In genomic region chr1:39666772-39667171, GRCh38 we compare ENCODE assay signal across 16 cellular contexts. TPM values are rescaled to one million over a fixed set of nuclear protein-coding genes. Genes with fewer than 3 reads are reported as not detected.
A peak's percentile ranks its signal among the peaks of the same experiment; 100 is the strongest.
DNase-seq lines count a peak whose midpoint lies in the region; ATAC-seq and TF ChIP-seq lines count a peak whose summit lies in the region.
"Had no signal": no experiment of that assay in that cellular context is flagged by ENCODE, and none has a peak within 500 bp of the region (broad histone marks: within the 10 kb centered on the region; RNA-seq: fewer than 3 reads in every experiment).

No MANE protein-coding gene starts in this region.

- TF ChIP-seq CTCF in natural killer cell (IDR thresholded peaks at IDR 0.05) = no peak
- TF ChIP-seq CTCF in coronary artery (IDR thresholded peaks at IDR 0.05) = no peak

- H3K27ac ChIP-seq in coronary artery = no peak overlapping the region
- H3K27ac ChIP-seq: sigmoid colon, thoracic aorta had no signal

- H3K4me1 Mint-ChIP-seq in natural killer cell treated with Interleukin-12 subunit alpha and Interleukin-12 subunit beta and Interleukin-15 and Interleukin-18, amount 100 ng/mL, for 72 hours (ENCODE audit: low read depth in 2 of 2) = peaks cover 17 to 24% of the 10 kb centered on the region in 2 donors
- no peaks in the 10 kb centered on the region for H3K4me1 Mint-ChIP-seq in natural killer cell
- H3K4me1 Mint-ChIP-seq in stimulated activated naive B cell treated with anti-CD40 and anti-IgM and Interleukin-4, amounts not matched to agents 10 μg/mL and 1 μg/mL and 100 μg/mL, for 72 hours = peaks cover 22 to 63% of the 10 kb centered on the region in 2 donors

- DNase-seq in natural killer cell treated with Interleukin-12 subunit alpha and Interleukin-12 subunit beta and Interleukin-15 and Interleukin-18, amount 100 ng/mL, for 72 hours (ENCODE audit: low spot score) = peak; percentile 70
- DNase-seq in natural killer cell = no peak
- peak; percentile 76 for DNase-seq in stimulated activated naive B cell treated with anti-CD40 and anti-IgM and Interleukin-4, amounts not matched to agents 10 μg/mL and 1 μg/mL and 100 μg/mL, for 72 hours
- no peak for DNase-seq in NCI-H1417 (lab: John Stamatoyannopoulos, UW)
- DNase-seq in NOMO-1 treated with dmso at 0.1 percent for 144 hours (lab: John Stamatoyannopoulos, UW; ENCODE audit: unreplicated experiment) = no peak
- DNase-seq in coronary artery (ENCODE audit: low spot score) = no peak
- DNase-seq: amniotic stem cell, NCI-H1436, sigmoid colon had no signal

- H3K4me3 ChIP-seq in coronary artery = no peak overlapping the region
- H3K4me3 ChIP-seq: sigmoid colon, thoracic aorta had no signal

- intact Hi-C loops in natural killer cell (cut with micrococcal nuclease) = no loop called here

- peak; percentile 88 to 91 for ATAC-seq in natural killer cell treated with Interleukin-12 subunit alpha and Interleukin-12 subunit beta and Interleukin-15 and Interleukin-18, amount 100 ng/mL, for 72 hours
- ATAC-seq in natural killer cell (no peak), GM21825 (IDR thresholded peaks at IDR 0.05; ENCODE audit: unreplicated experiment) (peak; percentile 83), HG03460 (IDR thresholded peaks at IDR 0.05; ENCODE audit: unreplicated experiment) (peak; percentile 85)
- ATAC-seq in stimulated activated naive B cell treated with anti-CD40 and anti-IgM and Interleukin-4, amounts not matched to agents 10 μg/mL and 1 μg/mL and 100 μg/mL, for 72 hours (replicated peaks) = peak; percentile 92 to 94
- ATAC-seq: left lobe of liver had no signal

- H3K27me3 Mint-ChIP-seq in natural killer cell treated with Interleukin-12 subunit alpha and Interleukin-12 subunit beta and Interleukin-15 and Interleukin-18, amount 100 ng/mL, for 72 hours = peaks cover 9 to 21% of the 10 kb centered on the region in 2 donors
- H3K27me3 Mint-ChIP-seq in natural killer cell (ENCODE audit: low read depth in 2 of 2) = peaks cover 28 to 36% of the 10 kb centered on the region in 2 donors
- peaks cover 25 to 29% of the 10 kb centered on the region in 2 donors for H3K27me3 Mint-ChIP-seq in stimulated activated naive B cell treated with anti-CD40 and anti-IgM and Interleukin-4, amounts not matched to agents 10 μg/mL and 1 μg/mL and 100 μg/mL, for 72 hours

- no peaks in the 10 kb centered on the region for H3K36me3 Mint-ChIP-seq in natural killer cell treated with Interleukin-12 subunit alpha and Interleukin-12 subunit beta and Interleukin-15 and Interleukin-18, amount 100 ng/mL, for 72 hours
- H3K36me3 Mint-ChIP-seq in natural killer cell = no peaks in the 10 kb centered on the region
- H3K36me3 Mint-ChIP-seq in stimulated activated naive B cell treated with anti-CD40 and anti-IgM and Interleukin-4, amounts not matched to agents 10 μg/mL and 1 μg/mL and 100 μg/mL, for 72 hours = no peaks in the 10 kb centered on the region

- H3K4me3 Mint-ChIP-seq in natural killer cell treated with Interleukin-12 subunit alpha and Interleukin-12 subunit beta and Interleukin-15 and Interleukin-18, amount 100 ng/mL, for 72 hours = peak overlapping the region; percentile 40
- no peak overlapping the region for H3K4me3 Mint-ChIP-seq in natural killer cell
- peak overlapping the region; percentile 1 to 3 for H3K4me3 Mint-ChIP-seq in stimulated activated naive B cell treated with anti-CD40 and anti-IgM and Interleukin-4, amounts not matched to agents 10 μg/mL and 1 μg/mL and 100 μg/mL, for 72 hours

- H3K27ac Mint-ChIP-seq in natural killer cell treated with Interleukin-12 subunit alpha and Interleukin-12 subunit beta and Interleukin-15 and Interleukin-18, amount 100 ng/mL, for 72 hours = peak overlapping the region; percentile 65 to 81
- H3K27ac Mint-ChIP-seq in natural killer cell = no peak overlapping the region
- peak overlapping the region; percentile 79 for H3K27ac Mint-ChIP-seq in stimulated activated naive B cell treated with anti-CD40 and anti-IgM and Interleukin-4, amounts not matched to agents 10 μg/mL and 1 μg/mL and 100 μg/mL, for 72 hours

- no peaks in the 10 kb centered on the region for H3K9me3 Mint-ChIP-seq in natural killer cell treated with Interleukin-12 subunit alpha and Interleukin-12 subunit beta and Interleukin-15 and Interleukin-18, amount 100 ng/mL, for 72 hours
- no peaks in the 10 kb centered on the region for H3K9me3 Mint-ChIP-seq in natural killer cell
- no peaks in the 10 kb centered on the region for H3K9me3 Mint-ChIP-seq in stimulated activated naive B cell treated with anti-CD40 and anti-IgM and Interleukin-4, amounts not matched to agents 10 μg/mL and 1 μg/mL and 100 μg/mL, for 72 hours

RNA-seq across cellular contexts. Expression of gene NT5C1A, which starts 5.1 kb away (rescaled TPM):
- 1 to 10 TPM; 4.1 to 9.2 TPM for total RNA-seq in natural killer cell treated with Interleukin-12 subunit alpha and Interleukin-12 subunit beta and Interleukin-15 and Interleukin-18, amount 100 ng/mL, for 72 hours
- not detected for total RNA-seq in natural killer cell
- total RNA-seq: fibroblast of lung, H1, left lobe of liver, sigmoid colon had no signal

RNA-seq across cellular contexts. Expression of gene HPCAL4, which starts 24.5 kb away (rescaled TPM):
- under 1 TPM; 0.50 to 0.64 TPM for total RNA-seq in natural killer cell treated with Interleukin-12 subunit alpha and Interleukin-12 subunit beta and Interleukin-15 and Interleukin-18, amount 100 ng/mL, for 72 hours
- 1 to 10 TPM in 2 of 3 donors, under 1 TPM in 1; 0.78 to 1.6 (median 1.3) TPM for total RNA-seq in natural killer cell
- total RNA-seq: fibroblast of lung had no signal

RNA-seq across cellular contexts. Expression of gene HEYL, which starts 27.3 kb away (rescaled TPM):
- total RNA-seq in natural killer cell treated with Interleukin-12 subunit alpha and Interleukin-12 subunit beta and Interleukin-15 and Interleukin-18, amount 100 ng/mL, for 72 hours = not detected
- not detected for total RNA-seq in natural killer cell
- total RNA-seq: fibroblast of lung, SK-MEL-5 had no signal

Comparison
In these comparisons a context has a peak if more than half of its experiments do, and no peak if none do; other contexts are left out.
1. ATAC-seq: peak in natural killer cell treated with Interleukin-12 subunit alpha and Interleukin-12 subunit beta and Interleukin-15 and Interleukin-18, amount 100 ng/mL, for 72 hours (2 of 2), GM21825 (single experiment), HG03460 (single experiment) and stimulated activated naive B cell treated with anti-CD40 and anti-IgM and Interleukin-4, amounts not matched to agents 10 μg/mL and 1 μg/mL and 100 μg/mL, for 72 hours (2 of 2); none in natural killer cell (0 of 3).
2. DNase-seq: peak in natural killer cell treated with Interleukin-12 subunit alpha and Interleukin-12 subunit beta and Interleukin-15 and Interleukin-18, amount 100 ng/mL, for 72 hours (single experiment) and stimulated activated naive B cell treated with anti-CD40 and anti-IgM and Interleukin-4, amounts not matched to agents 10 μg/mL and 1 μg/mL and 100 μg/mL, for 72 hours (single experiment); none in natural killer cell (single experiment), NCI-H1417 (0 of 3), NOMO-1 treated with dmso at 0.1 percent for 144 hours (single experiment) and coronary artery (single experiment).
3. H3K27ac Mint-ChIP-seq: peak in natural killer cell treated with Interleukin-12 subunit alpha and Interleukin-12 subunit beta and Interleukin-15 and Interleukin-18, amount 100 ng/mL, for 72 hours (2 of 2) and stimulated activated naive B cell treated with anti-CD40 and anti-IgM and Interleukin-4, amounts not matched to agents 10 μg/mL and 1 μg/mL and 100 μg/mL, for 72 hours (single experiment); none in natural killer cell (0 of 2).
4. RNA of gene NT5C1A, which starts 5.1 kb away (total RNA-seq): 4.1 to 9.2 TPM in natural killer cell treated with Interleukin-12 subunit alpha and Interleukin-12 subunit beta and Interleukin-15 and Interleukin-18, amount 100 ng/mL, for 72 hours; not detected in natural killer cell; every median in the first group is over 4 times any median in the second.